ENCODE assay signal across 8 cellular contexts in genomic region chr6:17599885-17600526, GRCh38. TPM values are rescaled to one million over a fixed set of nuclear protein-coding genes. Genes with fewer than 3 reads are reported as not detected.
DNase-seq lines count a peak whose midpoint lies in the region; ATAC-seq, FAIRE-seq and TF ChIP-seq lines count a peak whose summit lies in the region.

Gene FAM8A1, plus strand, starts transcription at chr6:17600302. Its CDS starts 108 bp downstream, at chr6:17600410.

- DNase-seq in NCI-H146 treated with DMSO at 0.1 percent for 48 hours (lab: John Stamatoyannopoulos, UW; ENCODE audit: unreplicated experiment) (peak; percentile 82), T-helper 17 cell (peak; percentile 88 to 92 (median 89)), anterior cingulate cortex (lab: John Stamatoyannopoulos, UW) (peak; percentile 52 to 98 (median 93)), right atrium auricular region (ENCODE audit: low spot score) (peak; percentile 94), pulmonary artery endothelial cell (ENCODE audit: low read depth, low spot score) (peak; percentile 63), urothelium cell line (ENCODE audit: low spot score) (peak; percentile 94)

- no peaks in the 10 kb centered on the region for H3K36me3 ChIP-seq in right atrium auricular region

- peak within 1 kb of the TSS; percentile 95 to 98 for H3K27ac ChIP-seq in right atrium auricular region

- peak within 1 kb of the TSS; percentile 95 for H3K4me3 Mint-ChIP-seq in T-helper 17 cell

- peak within 1 kb of the TSS; percentile 88 to 99 for H3K4me3 ChIP-seq in right atrium auricular region

- H3K36me3 Mint-ChIP-seq in T-helper 17 cell (ENCODE audit: low read depth) = peaks cover 7% of the 10 kb centered on the region

- H3K4me1 ChIP-seq in right atrium auricular region = peaks cover 0 to 21% of the 10 kb centered on the region in 2 donors

- no peaks in the 10 kb centered on the region for H3K27me3 Mint-ChIP-seq in T-helper 17 cell

- peak; percentile 91 for ATAC-seq in GM18498 (IDR thresholded peaks at IDR 0.05; ENCODE audit: unreplicated experiment)
- peak; percentile 88 for ATAC-seq in HG02884 (IDR thresholded peaks at IDR 0.05; ENCODE audit: unreplicated experiment)
- ATAC-seq in T-helper 17 cell = peak; percentile 91

- H3K27ac Mint-ChIP-seq in T-helper 17 cell = peak within 1 kb of the TSS; percentile 94

- TF ChIP-seq CTCF in right atrium auricular region (IDR thresholded peaks at IDR 0.05) = peak; percentile 21 to 51

- H3K4me1 Mint-ChIP-seq in T-helper 17 cell = peaks cover 30% of the 10 kb centered on the region

- H3K9me3 ChIP-seq in T-helper 17 cell (ENCODE audit: control insufficient read depth, low read length, poor library complexity, severe bottlenecking) (no peaks in the 10 kb centered on the region), right atrium auricular region (no peaks in the 10 kb centered on the region)

- peak; percentile 85 for FAIRE-seq in urothelium cell line (lab: Jason Lieb, UNC)

- no peaks in the 10 kb centered on the region for H3K27me3 ChIP-seq in right atrium auricular region

RNA-seq across cellular contexts. Expression of gene FAM8A1, which starts in this region (rescaled TPM):
- 10 to 100 TPM; 13.0 to 15.8 TPM for total RNA-seq in T-helper 17 cell
- total RNA-seq in right atrium auricular region = 10 to 100 TPM; 19.3 to 21.0 TPM
- 12.3 and 13.8 TPM in 2 replicates for total RNA-seq in pulmonary artery endothelial cell

Comparison
In these comparisons a context has a peak if more than half of its experiments do, and no peak if none do; other contexts are left out.
1. Peak in every context shown above with its lines: DNase-seq, ATAC-seq, H3K4me3 ChIP-seq and H3K27ac ChIP-seq.